In genomic region chr2:83742117-83742782, GRCh38 we compare ENCODE assay signal across 17 cellular contexts.
DNase-seq lines count a peak whose midpoint lies in the region; ATAC-seq and TF ChIP-seq lines count a peak whose summit lies in the region.
"Had no signal": no experiment of that assay in that cellular context is flagged by ENCODE, and none has a peak within 500 bp of the region (broad histone marks: within the 10 kb centered on the region; RNA-seq: fewer than 3 reads in every experiment).

No MANE protein-coding gene starts in this region.

- ATAC-seq in activated naive CD8-positive, alpha-beta T cell treated with anti-CD3 and anti-CD28 coated beads, Interleukin-2, amount 50 U/mL, for 24 hours, result no peak
- ATAC-seq: stimulated activated memory B cell treated with anti-CD40 and anti-IgM and Interleukin-4, amounts not matched to agents 10 μg/mL and 1 μg/mL and 100 μg/mL, for 72 hours; upper lobe of right lung had no signal

- no peaks in the 10 kb centered on the region for H3K79me2 ChIP-seq in hepatocyte

- DNase-seq in EL (peak; percentile 0), NCI-H2029 treated with DMSO at 0.1 percent for 48 hours (lab: John Stamatoyannopoulos, UW) (peak; percentile 11), choroid plexus epithelial cell (ENCODE audit: low read depth) (peak; percentile 12), hepatocyte (ENCODE audit: low spot score) (peak; percentile 10), NCI-H2196 treated with DMSO at 0.1 percent for 48 hours (lab: John Stamatoyannopoulos, UW; ENCODE audit: unreplicated experiment) (no peak), hippocampal formation (lab: John Stamatoyannopoulos, UW) (no peak)
- no peak for DNase-seq in activated naive CD4-positive, alpha-beta T cell (lab: John Stamatoyannopoulos, UW)
- no peak for DNase-seq in activated naive CD8-positive, alpha-beta T cell treated with anti-CD3 and anti-CD28 coated beads, Interleukin-2, amount 50 U/mL, for 24 hours
- DNase-seq: activated CD4-positive, alpha-beta T cell treated with anti-CD3 and anti-CD28 coated beads for 4 hours; AML-193; dorsolateral prefrontal cortex; NCI-H1048; NK-92 treated with Interleukin-12 subunit alpha and Interleukin-12 subunit beta, amount 100 ng/mL, for 24 hours; SHP77 treated with DMSO at 0.1 percent for 48 hours; upper lobe of right lung had no signal

- H3K4me3 ChIP-seq in choroid plexus epithelial cell (ENCODE audit: low read depth, low read length) (no peak overlapping the region), hepatocyte (no peak overlapping the region)
- H3K4me3 ChIP-seq: dorsolateral prefrontal cortex, gastrocnemius medialis, upper lobe of right lung had no signal

- no peaks in the 10 kb centered on the region for H3K27me3 ChIP-seq in hepatocyte
- H3K27me3 ChIP-seq: gastrocnemius medialis, upper lobe of right lung had no signal

- H3K27ac Mint-ChIP-seq in activated naive CD8-positive, alpha-beta T cell treated with anti-CD3 and anti-CD28 coated beads, Interleukin-2, amount 50 U/mL, for 24 hours, result no peak overlapping the region
- H3K27ac Mint-ChIP-seq: stimulated activated memory B cell treated with anti-CD40 and anti-IgM and Interleukin-4, amounts not matched to agents 10 μg/mL and 1 μg/mL and 100 μg/mL, for 72 hours had no signal

- TF ChIP-seq CTCF in choroid plexus epithelial cell (conservative IDR thresholded peaks at IDR 0.05; ENCODE audit: low read depth, low read length) (no peak), hepatocyte (IDR thresholded peaks at IDR 0.05; ENCODE audit: poor library complexity) (no peak)

- no peaks in the 10 kb centered on the region for H3K36me3 Mint-ChIP-seq in activated naive CD8-positive, alpha-beta T cell treated with anti-CD3 and anti-CD28 coated beads, Interleukin-2, amount 50 U/mL, for 24 hours (ENCODE audit: low read depth)
- H3K36me3 Mint-ChIP-seq: stimulated activated memory B cell treated with anti-CD40 and anti-IgM and Interleukin-4, amounts not matched to agents 10 μg/mL and 1 μg/mL and 100 μg/mL, for 72 hours had no signal

- H3K9me3 Mint-ChIP-seq in activated naive CD8-positive, alpha-beta T cell treated with anti-CD3 and anti-CD28 coated beads, Interleukin-2, amount 50 U/mL, for 24 hours, result peaks cover 24% of the 10 kb centered on the region

- no peak overlapping the region for H3K4me3 Mint-ChIP-seq in activated naive CD8-positive, alpha-beta T cell treated with anti-CD3 and anti-CD28 coated beads, Interleukin-2, amount 50 U/mL, for 24 hours
- H3K4me3 Mint-ChIP-seq: stimulated activated memory B cell treated with anti-CD40 and anti-IgM and Interleukin-4, amounts not matched to agents 10 μg/mL and 1 μg/mL and 100 μg/mL, for 72 hours had no signal

- no peaks in the 10 kb centered on the region for H3K27me3 Mint-ChIP-seq in activated naive CD8-positive, alpha-beta T cell treated with anti-CD3 and anti-CD28 coated beads, Interleukin-2, amount 50 U/mL, for 24 hours
- H3K27me3 Mint-ChIP-seq: stimulated activated memory B cell treated with anti-CD40 and anti-IgM and Interleukin-4, amounts not matched to agents 10 μg/mL and 1 μg/mL and 100 μg/mL, for 72 hours had no signal

- 74% methylated on average over 2 of the region's 2 CpGs for WGBS in hepatocyte (ENCODE audit: low lambda C conversion rate, missing lambda C conversion rate)

- no peaks in the 10 kb centered on the region for H3K4me1 Mint-ChIP-seq in activated naive CD8-positive, alpha-beta T cell treated with anti-CD3 and anti-CD28 coated beads, Interleukin-2, amount 50 U/mL, for 24 hours
- H3K4me1 Mint-ChIP-seq: stimulated activated memory B cell treated with anti-CD40 and anti-IgM and Interleukin-4, amounts not matched to agents 10 μg/mL and 1 μg/mL and 100 μg/mL, for 72 hours had no signal

- H4K20me1 ChIP-seq in hepatocyte (ENCODE audit: insufficient read depth, poor library complexity, severe bottlenecking), result no peaks in the 10 kb centered on the region

- H3K36me3 ChIP-seq in hepatocyte (replicated peaks; ENCODE audit: insufficient read depth, low read depth), result no peaks in the 10 kb centered on the region
- H3K36me3 ChIP-seq: gastrocnemius medialis, upper lobe of right lung had no signal

- H3K4me1 ChIP-seq in hepatocyte (ENCODE audit: insufficient read depth), result no peaks in the 10 kb centered on the region
- H3K4me1 ChIP-seq: gastrocnemius medialis, upper lobe of right lung had no signal

- no peaks in the 10 kb centered on the region for H3K9me2 ChIP-seq in hepatocyte (replicated peaks; ENCODE audit: insufficient read depth)

- no peaks in the 10 kb centered on the region for H3K9me3 ChIP-seq in hepatocyte (ENCODE audit: low read depth)
- H3K9me3 ChIP-seq: gastrocnemius medialis, upper lobe of right lung had no signal

- no peak overlapping the region for H2AFZ ChIP-seq in hepatocyte

- H3K27ac ChIP-seq in hepatocyte, result no peak overlapping the region
- H3K27ac ChIP-seq: dorsolateral prefrontal cortex, gastrocnemius medialis, upper lobe of right lung had no signal

- no peak overlapping the region for H3K4me2 ChIP-seq in hepatocyte

Comparison
In these comparisons a context has a peak if more than half of its experiments do, and no peak if none do; other contexts are left out.
1. DNase-seq: peak in EL (single experiment), NCI-H2029 treated with DMSO at 0.1 percent for 48 hours (single experiment), choroid plexus epithelial cell (single experiment) and hepatocyte (single experiment); none in NCI-H2196 treated with DMSO at 0.1 percent for 48 hours (single experiment), activated naive CD4-positive, alpha-beta T cell (0 of 4), activated naive CD8-positive, alpha-beta T cell treated with anti-CD3 and anti-CD28 coated beads, Interleukin-2, amount 50 U/mL, for 24 hours (single experiment) and hippocampal formation (0 of 2).